9 cellular contexts compared by ENCODE assay signal in the genomic region with DNA sequence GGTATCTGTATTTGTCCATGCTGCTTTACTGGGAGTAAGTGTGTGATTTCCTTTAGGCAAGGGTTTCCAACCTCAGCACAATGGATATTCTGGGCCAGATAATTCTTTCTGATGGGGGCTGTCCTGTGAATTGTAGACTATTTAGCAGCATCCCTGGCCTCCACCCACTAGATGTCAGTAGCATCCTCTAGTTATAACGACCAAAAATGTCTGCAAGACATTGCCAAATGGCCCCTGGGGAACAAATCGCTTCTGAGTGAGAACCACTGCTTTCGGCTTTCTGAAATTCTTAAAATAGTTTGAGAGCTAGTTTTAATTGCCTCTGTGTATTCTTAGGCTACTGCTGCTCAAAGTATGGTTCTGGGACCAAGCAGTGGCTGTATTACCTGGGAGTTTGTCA.
DNase-seq lines count a peak whose midpoint lies in the region; ATAC-seq and TF ChIP-seq lines count a peak whose summit lies in the region.
"Had no signal": no experiment of that assay in that cellular context is flagged by ENCODE, and none has a peak within 500 bp of the region (broad histone marks: within the 10 kb centered on the region; RNA-seq: fewer than 3 reads in every experiment).

No MANE protein-coding gene starts in this region.

- H3K36me3 Mint-ChIP-seq in CD8-positive, alpha-beta T cell = no peaks in the 10 kb centered on the region

- no peak overlapping the region for H3K4me3 ChIP-seq in astrocyte of the cerebellum (ENCODE audit: low read depth, low read length)
- H3K4me3 ChIP-seq in CD8-positive, alpha-beta T cell (ENCODE audit: low read depth, low read length) = no peak overlapping the region

- in situ Hi-C loops in astrocyte of the cerebellum (cut with HindIII; ENCODE audit: low sequenced_read_pairs) = no loop called here

- peak; percentile 70 for ATAC-seq in HG03175 (IDR thresholded peaks at IDR 0.05; ENCODE audit: unreplicated experiment)
- ATAC-seq in CD8-positive, alpha-beta T cell = no peak

- no peaks in the 10 kb centered on the region for H3K27me3 ChIP-seq in CD8-positive, alpha-beta T cell (ENCODE audit: insufficient read depth, low read length)

- no peaks in the 10 kb centered on the region for H3K4me1 Mint-ChIP-seq in CD8-positive, alpha-beta T cell (ENCODE audit: low read depth)
- H3K4me1 Mint-ChIP-seq: B cell had no signal

- POLR2A ChIA-PET in CD8-positive, alpha-beta T cell (lab: Charles Lee) = no interaction called here

- DNase-seq in NCI-H345 (lab: John Stamatoyannopoulos, UW) (peak; percentile 0), NCI-H345 treated with DMSO at 0.1 percent for 48 hours (lab: John Stamatoyannopoulos, UW; ENCODE audit: unreplicated experiment) (no peak), astrocyte of the cerebellum (ENCODE audit: low read depth) (no peak), nucleus accumbens (lab: John Stamatoyannopoulos, UW) (peak in 32 of 56 donors; percentile 0 to 55 (median 14)), COLO668 (lab: John Stamatoyannopoulos, UW; ENCODE audit: unreplicated experiment) (no peak), Kasumi-1 (lab: John Stamatoyannopoulos, UW) (no peak)
- no peak for DNase-seq in CD8-positive, alpha-beta T cell

- peak; percentile 34 for TF ChIP-seq CTCF in astrocyte of the cerebellum (IDR thresholded peaks at IDR 0.05; ENCODE audit: low read depth, low read length, missing control alignments)
- TF ChIP-seq CTCF in CD8-positive, alpha-beta T cell (IDR thresholded peaks at IDR 0.05) = no peak

- no peak overlapping the region for H3K4me3 Mint-ChIP-seq in CD8-positive, alpha-beta T cell
- H3K4me3 Mint-ChIP-seq: B cell had no signal

- H3K4me1 ChIP-seq in CD8-positive, alpha-beta T cell (ENCODE audit: insufficient read depth, low read length) = no peaks in the 10 kb centered on the region

- no peaks in the 10 kb centered on the region for H3K9me3 Mint-ChIP-seq in CD8-positive, alpha-beta T cell

- H3K36me3 ChIP-seq in CD8-positive, alpha-beta T cell (ENCODE audit: insufficient read depth, low read length) = no peaks in the 10 kb centered on the region

- intact Hi-C loops in CD8-positive, alpha-beta T cell (cut with DNase I, micrococcal nuclease) = no loop called here

- H3K27ac ChIP-seq in CD8-positive, alpha-beta T cell (ENCODE audit: low read depth, low read length) = no peak overlapping the region

- no peaks in the 10 kb centered on the region for H3K9me3 ChIP-seq in CD8-positive, alpha-beta T cell (ENCODE audit: low read length)

- H3K27ac Mint-ChIP-seq in CD8-positive, alpha-beta T cell = no peak overlapping the region
- H3K27ac Mint-ChIP-seq: B cell had no signal

- CTCF ChIA-PET in CD8-positive, alpha-beta T cell (lab: Charles Lee) = no interaction called here

- H3K27me3 Mint-ChIP-seq in CD8-positive, alpha-beta T cell (ENCODE audit: low read depth) = no peaks in the 10 kb centered on the region
- H3K27me3 Mint-ChIP-seq: B cell had no signal

Comparison
In these comparisons a context has a peak if more than half of its experiments do, and no peak if none do; other contexts are left out.
1. DNase-seq: peak in NCI-H345 (single experiment) and nucleus accumbens (32 of 56); none in NCI-H345 treated with DMSO at 0.1 percent for 48 hours (single experiment), astrocyte of the cerebellum (single experiment), COLO668 (single experiment), Kasumi-1 (0 of 2) and CD8-positive, alpha-beta T cell (0 of 7).